Comparison of ENCODE assay signal across 21 cellular contexts in genomic region chr2:120381661-120382060, GRCh38. TPM values are rescaled to one million over a fixed set of nuclear protein-coding genes. Genes with fewer than 3 reads are reported as not detected.
"Had no signal": no experiment of that assay in that cellular context is flagged by ENCODE, and none has a peak within 500 bp of the region (broad histone marks: within the 10 kb centered on the region; RNA-seq: fewer than 3 reads in every experiment).

No MANE protein-coding gene starts in this region.

- H3K27ac ChIP-seq: coronary artery, foreskin keratinocyte, hepatocyte, lower lobe of right lung, pancreas, tibial artery, upper lobe of left lung, uterus had no signal

- H3K4me3 ChIP-seq: coronary artery, hepatocyte, lower lobe of right lung, pancreas, tibial artery, upper lobe of left lung, uterus had no signal

- H3K79me2 ChIP-seq: hepatocyte had no signal

- H3K4me2 ChIP-seq: hepatocyte had no signal

- H3K27me3 ChIP-seq: foreskin keratinocyte, hepatocyte, pancreas, upper lobe of left lung, uterus had no signal

- ATAC-seq: foreskin keratinocyte; left lobe of liver; lower lobe of right lung; natural killer cell; pancreas; right cardiac atrium; stimulated activated effector memory CD8-positive, alpha-beta T cell treated with anti-CD3 and anti-CD28 coated beads, Interleukin-12 subunit alpha, Interleukin-12 subunit beta, amount 100 ng/mL, for 72 hours had no signal

- H3K36me3 ChIP-seq: lower lobe of right lung, pancreas, tibial artery, upper lobe of left lung, uterus had no signal

- H2AFZ ChIP-seq: hepatocyte had no signal

- H3K9me3 ChIP-seq: lower lobe of right lung, pancreas, tibial artery, upper lobe of left lung, uterus had no signal

- DNase-seq: effector CD4-positive, alpha-beta T cell; endodermal cell; erythroblast; foreskin keratinocyte; kidney glomerular epithelial cell; lower lobe of right lung; natural killer cell; stimulated activated CD4-positive, alpha-beta T cell treated with anti-CD3 and anti-CD28 coated beads, Interleukin-4, amount 100 ng/mL, for 1 hour; stimulated activated CD8-positive, alpha-beta memory T cell treated with anti-CD3 and anti-CD28 coated beads, Interleukin-4, amount 100 ng/mL, for 48 hours; tibial artery; upper lobe of left lung; uterus had no signal

- H3K4me1 ChIP-seq: foreskin keratinocyte, lower lobe of right lung, pancreas, tibial artery, upper lobe of left lung, uterus had no signal

- FAIRE-seq: endothelial cell of umbilical vein, pancreas had no signal

RNA-seq across cellular contexts. Expression of gene INHBB, which starts 35.7 kb away (rescaled TPM):
- total RNA-seq: endodermal cell, foreskin keratinocyte, mesothelial cell of epicardium, progenitor cell of endocrine pancreas had no signal
- polyA plus RNA-seq: foreskin keratinocyte had no signal
